In the genomic region with DNA sequence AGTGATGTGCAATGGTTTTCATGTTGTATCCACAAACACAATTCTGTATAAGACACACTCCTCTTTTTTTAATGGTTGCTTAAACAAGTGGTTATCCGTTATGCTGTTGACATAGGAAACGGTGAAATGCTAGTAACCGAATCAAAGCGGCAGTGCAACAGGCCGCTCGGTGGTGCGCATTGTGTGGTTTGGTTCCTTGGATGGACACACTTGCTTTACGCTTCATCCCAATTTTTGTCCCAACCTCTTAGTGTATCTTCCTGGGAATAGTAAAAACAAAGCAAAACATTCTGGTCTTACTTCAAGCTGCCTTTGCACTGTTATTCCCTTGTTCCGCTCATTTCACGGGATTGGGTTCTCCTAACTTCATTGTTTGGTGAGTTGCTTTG, we compare ENCODE assay signal across 8 cellular contexts. TPM values are rescaled to one million over a fixed set of nuclear protein-coding genes. Genes with fewer than 3 reads are reported as not detected.
DNase-seq lines count a peak whose midpoint lies in the region; ATAC-seq and TF ChIP-seq lines count a peak whose summit lies in the region.

No MANE protein-coding gene starts in this region.

- no peak for DNase-seq in CD8-positive, alpha-beta T cell
- DNase-seq in PC-3 (no peak), epithelial cell of esophagus (ENCODE audit: low read depth) (no peak), NCI-H82 (lab: John Stamatoyannopoulos, UW) (no peak), NCI-H1417 treated with DMSO at 0.1 percent for 48 hours (lab: John Stamatoyannopoulos, UW) (no peak), hepatic stellate cell (ENCODE audit: low spot score) (no peak), islet precursor cell (no peak)

- TF ChIP-seq CTCF in CD8-positive, alpha-beta T cell (IDR thresholded peaks at IDR 0.05), result no peak
- TF ChIP-seq CTCF in PC-3 (conservative IDR thresholded peaks at IDR 0.05; ENCODE audit: low read depth, low read length) (no peak), epithelial cell of esophagus (IDR thresholded peaks at IDR 0.05; ENCODE audit: insufficient read depth, low read depth, low read length, missing control alignments) (no peak), neutrophil (IDR thresholded peaks at IDR 0.05) (no peak)

- H3K4me3 ChIP-seq in CD8-positive, alpha-beta T cell (ENCODE audit: low read depth, low read length), result peak overlapping the region; percentile 85
- peak overlapping the region; percentile 71 for H3K4me3 ChIP-seq in PC-3 (ENCODE audit: low read length)
- H3K4me3 ChIP-seq in epithelial cell of esophagus (ENCODE audit: low read length), result peak overlapping the region; percentile 35
- H3K4me3 ChIP-seq in neutrophil (ENCODE audit: low read depth in 1 of 2, low read length in 1 of 2), result peak overlapping the region; percentile 65 to 73

- CTCF ChIA-PET in CD8-positive, alpha-beta T cell (lab: Charles Lee), result interaction anchor here (0.9 kb wide), 1 partner anchor 119 kb away, joined by 4 read pairs; no protein-coding TSS in a partner anchor
- CTCF ChIA-PET in PC-3 (lab: Charles Lee), result no interaction called here

- no peaks in the 10 kb centered on the region for H4K20me1 ChIP-seq in PC-3 (ENCODE audit: low read length)

- H3K4me1 ChIP-seq in CD8-positive, alpha-beta T cell (ENCODE audit: insufficient read depth, low read length), result peaks cover 59% of the 10 kb centered on the region
- H3K4me1 ChIP-seq in PC-3 (ENCODE audit: insufficient read depth, low read length) (peaks cover 10% of the 10 kb centered on the region), neutrophil (ENCODE audit: control insufficient read depth in 1 of 2, insufficient read depth in 1 of 2, low read depth in 1 of 2, low read length in 1 of 2) (peaks cover 90 to 96% of the 10 kb centered on the region in 2 experiments)

- H3K27me3 ChIP-seq in CD8-positive, alpha-beta T cell (ENCODE audit: insufficient read depth, low read length), result no peaks in the 10 kb centered on the region
- H3K27me3 ChIP-seq in PC-3 (ENCODE audit: low read length), result no peaks in the 10 kb centered on the region
- H3K27me3 ChIP-seq in neutrophil, result no peaks in the 10 kb centered on the region

- no peaks in the 10 kb centered on the region for H3K36me3 ChIP-seq in CD8-positive, alpha-beta T cell (ENCODE audit: insufficient read depth, low read length)
- no peaks in the 10 kb centered on the region for H3K36me3 ChIP-seq in PC-3 (ENCODE audit: low read depth, low read length)
- no peaks in the 10 kb centered on the region for H3K36me3 ChIP-seq in neutrophil

- H3K9ac ChIP-seq in PC-3 (ENCODE audit: low read length), result peak overlapping the region; percentile 57

- POLR2A ChIA-PET in CD8-positive, alpha-beta T cell (lab: Charles Lee), result interaction anchor here (1.2 to 1.6 kb wide), 3 partner anchors 12 to 240 kb away, joined by 3 to 4 read pairs (median 4); no protein-coding TSS in a partner anchor
- POLR2A ChIA-PET in PC-3 (lab: Charles Lee; ENCODE audit: unreplicated experiment), result interaction anchor here (0.5 to 0.6 kb wide), 2 partner anchors 21 to 780 kb away, joined by 3 to 11 read pairs; no protein-coding TSS in a partner anchor

- no peaks in the 10 kb centered on the region for H3K9me3 ChIP-seq in CD8-positive, alpha-beta T cell (ENCODE audit: low read length)
- H3K9me3 ChIP-seq in PC-3 (ENCODE audit: low read length), result no peaks in the 10 kb centered on the region
- no peaks in the 10 kb centered on the region for H3K9me3 ChIP-seq in neutrophil

- no peaks in the 10 kb centered on the region for H3F3A ChIP-seq in PC-3 (ENCODE audit: low read length, unreplicated experiment)

- H3K79me2 ChIP-seq in PC-3 (ENCODE audit: low read length), result no peaks in the 10 kb centered on the region

- peaks cover 79% of the 10 kb centered on the region for H3K4me1 Mint-ChIP-seq in CD8-positive, alpha-beta T cell (ENCODE audit: low read depth)

- H3K4me2 ChIP-seq in PC-3 (ENCODE audit: low read length), result peak overlapping the region; percentile 90

- peak overlapping the region; percentile 70 for H3K27ac ChIP-seq in CD8-positive, alpha-beta T cell (ENCODE audit: low read depth, low read length)
- H3K27ac ChIP-seq in PC-3 (ENCODE audit: low read length) (no peak overlapping the region), neutrophil (peak overlapping the region; percentile 85)

- intact Hi-C loops in CD8-positive, alpha-beta T cell (cut with DNase I, micrococcal nuclease), result loop anchor here in 1 of 2 experiments (5.0 kb wide), 1 partner anchor 239 kb away; a partner anchor contains a TSS
- intact Hi-C loops in PC-3 (cut with micrococcal nuclease), result no loop called here

- peak overlapping the region; percentile 81 for H3K27ac Mint-ChIP-seq in CD8-positive, alpha-beta T cell

- peak overlapping the region; percentile 99 for H3K4me3 Mint-ChIP-seq in CD8-positive, alpha-beta T cell

- no peaks in the 10 kb centered on the region for H3K9me3 Mint-ChIP-seq in CD8-positive, alpha-beta T cell

- peaks cover 10% of the 10 kb centered on the region for H3K27me3 Mint-ChIP-seq in CD8-positive, alpha-beta T cell (ENCODE audit: low read depth)

- H2AFZ ChIP-seq in PC-3 (ENCODE audit: low read length), result peak overlapping the region; percentile 90

- H3K9me2 ChIP-seq in PC-3 (replicated peaks; ENCODE audit: low read length), result no peaks in the 10 kb centered on the region

- TSS peak; percentile 78 for BruUV-seq in PC-3 (replicated peaks; lab: Mats Ljungman, UMichigan)

- peaks cover 24% of the 10 kb centered on the region for H3K36me3 Mint-ChIP-seq in CD8-positive, alpha-beta T cell

- ATAC-seq in CD8-positive, alpha-beta T cell, result no peak
- ATAC-seq in PC-3, result no peak

RNA-seq across cellular contexts. Expression of a gene that starts 0.6 kb away (rescaled TPM):
- total RNA-seq in CD8-positive, alpha-beta T cell, result 1 to 10 TPM; 3.5 to 4.3 TPM
- 4.6 and 4.7 TPM in 2 replicates for total RNA-seq in PC-3 (2014; rRNA removed)

RNA-seq across cellular contexts. Expression of a gene that starts 46.0 kb away (rescaled TPM):
- total RNA-seq in CD8-positive, alpha-beta T cell, result 1 to 10 TPM; 2.7 to 3.0 TPM
- total RNA-seq in PC-3 (2014; rRNA removed), result not detected in 2 replicates

Comparison
In these comparisons a context has a peak if more than half of its experiments do, and no peak if none do; other contexts are left out.
1. H3K4me3 ChIP-seq: peak in every context shown above with its lines; median percentile 85 in CD8-positive, alpha-beta T cell; 71 in PC-3; 69 in neutrophil; 35 in epithelial cell of esophagus.